ENCODE assay signal across 26 cellular contexts in genomic region chr9:129418451-129418850, GRCh38.
"Had no signal": no experiment of that assay in that cellular context is flagged by ENCODE, and none has a peak within 500 bp of the region (broad histone marks: within the 10 kb centered on the region; RNA-seq: fewer than 3 reads in every experiment).

No MANE protein-coding gene starts in this region.

- H3K27ac ChIP-seq: parathyroid adenoma, psoas muscle, right lobe of liver, tibial nerve, upper lobe of left lung, vagina had no signal

- H3K27me3 Mint-ChIP-seq: natural killer cell treated with Interleukin-12 subunit alpha and Interleukin-12 subunit beta and Interleukin-15 and Interleukin-18, amount 100 ng/mL, for 72 hours; stimulated activated naive CD8-positive, alpha-beta T cell treated with anti-CD3 and anti-CD28 coated beads, Interleukin-15, amount 100 ng/mL, for 72 hours had no signal

- H3K4me3 Mint-ChIP-seq: mesothelial cell of epicardium; naive thymus-derived CD4-positive, alpha-beta T cell; natural killer cell treated with Interleukin-12 subunit alpha and Interleukin-12 subunit beta and Interleukin-15 and Interleukin-18, amount 100 ng/mL, for 72 hours; stimulated activated memory B cell treated with anti-CD40 and anti-IgM and Interleukin-4, amounts not matched to agents 10 μg/mL and 1 μg/mL and 100 μg/mL, for 72 hours; stimulated activated naive CD8-positive, alpha-beta T cell treated with anti-CD3 and anti-CD28 coated beads, Interleukin-15, amount 100 ng/mL, for 72 hours had no signal

- H3K9me3 Mint-ChIP-seq: mesothelial cell of epicardium; natural killer cell treated with Interleukin-12 subunit alpha and Interleukin-12 subunit beta and Interleukin-15 and Interleukin-18, amount 100 ng/mL, for 72 hours; stimulated activated naive CD8-positive, alpha-beta T cell treated with anti-CD3 and anti-CD28 coated beads, Interleukin-15, amount 100 ng/mL, for 72 hours had no signal

- ATAC-seq: left cardiac atrium; left lobe of liver; naive thymus-derived CD4-positive, alpha-beta T cell; natural killer cell treated with Interleukin-12 subunit alpha and Interleukin-12 subunit beta and Interleukin-15 and Interleukin-18, amount 100 ng/mL, for 72 hours; psoas muscle; right lobe of liver; stimulated activated memory B cell treated with anti-CD40 and anti-IgM and Interleukin-4, amounts not matched to agents 10 μg/mL and 1 μg/mL and 100 μg/mL, for 72 hours; stimulated activated naive CD8-positive, alpha-beta T cell treated with anti-CD3 and anti-CD28 coated beads, Interleukin-15, amount 100 ng/mL, for 72 hours had no signal

- H3K27me3 ChIP-seq: right lobe of liver, tibial nerve, upper lobe of left lung, vagina had no signal

- H3K9me3 ChIP-seq: psoas muscle, right lobe of liver, tibial nerve, upper lobe of left lung, vagina had no signal

- H3K4me3 ChIP-seq: lung, psoas muscle, right lobe of liver, smooth muscle cell, tibial nerve, upper lobe of left lung, vagina had no signal

- DNase-seq: hippocampal formation; kidney glomerular epithelial cell; left cardiac atrium; mesendoderm; naive thymus-derived CD4-positive, alpha-beta T cell; nucleus accumbens; right lobe of liver; stimulated activated CD4-positive, alpha-beta T cell treated with anti-CD3 and anti-CD28 coated beads, Interleukin-1b, Interleukin-23, amount 100 ng/mL, for 48 hours; stimulated activated CD4-positive, alpha-beta T cell treated with anti-CD3 and anti-CD28 coated beads, Interleukin-2, amount 100 ng/mL, for 48 hours; stimulated activated CD4-positive, alpha-beta T cell treated with anti-CD3 and anti-CD28 coated beads, Interleukin-4, amount 100 ng/mL, for 4 hours; stimulated activated CD8-positive, alpha-beta memory T cell treated with anti-CD3 and anti-CD28 coated beads, Interleukin-4, amount 100 ng/mL, for 48 hours; stimulated activated naive CD4-positive, alpha-beta T cell treated with Interleukin-2 at 50 U/mL for 16 hours; stimulated activated naive CD8-positive, alpha-beta T cell treated with anti-CD3 and anti-CD28 coated beads, Interleukin-15, amount 100 ng/mL, for 72 hours; substantia nigra; upper lobe of left lung had no signal

- H3K36me3 ChIP-seq: right lobe of liver, tibial nerve, upper lobe of left lung, vagina had no signal

- H3K9ac ChIP-seq: parathyroid adenoma had no signal

- FAIRE-seq: keratinocyte had no signal

- H3K4me2 ChIP-seq: smooth muscle cell had no signal

- H3K79me2 ChIP-seq: parathyroid adenoma had no signal

- H2AFZ ChIP-seq: parathyroid adenoma had no signal

- H3K36me3 Mint-ChIP-seq: mesothelial cell of epicardium; naive thymus-derived CD4-positive, alpha-beta T cell; natural killer cell treated with Interleukin-12 subunit alpha and Interleukin-12 subunit beta and Interleukin-15 and Interleukin-18, amount 100 ng/mL, for 72 hours; stimulated activated memory B cell treated with anti-CD40 and anti-IgM and Interleukin-4, amounts not matched to agents 10 μg/mL and 1 μg/mL and 100 μg/mL, for 72 hours had no signal
